Comparison of ENCODE assay signal across 22 cellular contexts in genomic region chr9:116704470-116704869, GRCh38.
"Had no signal": no experiment of that assay in that cellular context is flagged by ENCODE, and none has a peak within 500 bp of the region (broad histone marks: within the 10 kb centered on the region; RNA-seq: fewer than 3 reads in every experiment).

No MANE protein-coding gene starts in this region.

- FAIRE-seq: RCC 7860 had no signal

- H3K27ac ChIP-seq: KMS-11, SJSA1, SK-N-MC had no signal

- DNase-seq: Kasumi-1, MM.1S, NCI-H1092, NCI-H1105 treated with DMSO at 0.1 percent for 48 hours, NCI-H1417 treated with DMSO at 0.1 percent for 48 hours, NCI-H146, NCI-H1694 treated with DMSO at 0.1 percent for 48 hours, NCI-H1930, NCI-H2081, NCI-H2107, NCI-H345, NCI-H446 treated with DMSO at 0.1 percent for 48 hours, NCI-H510A treated with DMSO at 0.1 percent for 48 hours, NCI-H526, Right ventricle myocardium superior, RPMI8226, SIG-M5, T-helper 2 cell had no signal
